9 cellular contexts compared by ENCODE assay signal in the genomic region with DNA sequence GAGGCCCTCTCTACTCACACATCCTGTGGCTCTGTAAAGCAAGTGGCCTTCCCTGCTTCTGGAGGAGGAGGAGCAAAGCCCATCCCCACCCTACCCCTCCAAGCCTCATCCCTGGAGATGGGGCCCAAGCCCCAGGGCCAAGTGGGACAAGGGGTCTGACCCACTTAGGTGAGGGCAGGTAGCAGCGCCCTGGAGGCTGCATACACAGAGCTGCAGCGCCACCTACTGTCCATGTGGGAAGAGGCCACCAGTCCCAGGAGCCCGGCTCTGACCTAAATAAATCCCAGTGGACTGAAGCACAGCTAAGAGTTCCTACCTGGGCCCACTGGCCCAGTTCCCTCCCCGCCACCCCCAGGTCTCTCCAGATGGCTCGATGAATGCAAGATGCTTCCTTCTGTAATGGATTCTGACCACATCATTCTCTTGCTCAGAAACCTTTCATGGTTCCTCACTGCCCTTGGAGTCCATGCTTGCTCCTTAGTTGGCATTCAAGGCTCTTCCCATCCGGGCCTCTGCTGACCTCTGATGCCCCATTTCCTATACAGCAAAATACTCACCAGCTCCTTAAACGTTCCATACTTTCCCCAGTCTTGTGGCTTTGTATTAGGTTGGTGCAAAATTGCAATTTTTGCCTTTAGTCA.
DNase-seq lines count a peak whose midpoint lies in the region; ATAC-seq and TF ChIP-seq lines count a peak whose summit lies in the region.
"Had no signal": no experiment of that assay in that cellular context is flagged by ENCODE, and none has a peak within 500 bp of the region (broad histone marks: within the 10 kb centered on the region; RNA-seq: fewer than 3 reads in every experiment).

No MANE protein-coding gene starts in this region.

- DNase-seq in activated gamma-delta T cell treated with Interleukin-2 at 50 U/mL for 16 hours (peak; percentile 84), activated gamma-delta T cell (lab: John Stamatoyannopoulos, UW) (no peak), LHCN-M2 (ENCODE audit: low read depth) (peak; percentile 41), Panc1 (ENCODE audit: low read depth, low spot score) (peak; percentile 71), fibroblast of peridontal ligament (ENCODE audit: extremely low read depth) (peak; percentile 59), neural crest cell (ENCODE audit: low read depth, low spot score) (peak; percentile 85)
- DNase-seq in activated T-cell treated with anti-CD3 and anti-CD28 coated beads, Interleukin-2, amount 50 U/mL, for 4 hours: peak; percentile 87
- peak; percentile 78 to 82 for DNase-seq in stimulated activated naive CD8-positive, alpha-beta T cell treated with anti-CD3 and anti-CD28 coated beads, Interleukin-15, amount 100 ng/mL, for 72 hours

- POLR2A ChIA-PET in Panc1 (lab: Charles Lee): no interaction called here

- H3K27me3 ChIP-seq in Panc1 (ENCODE audit: control insufficient read depth, insufficient read depth, low read length): peaks cover 3% of the 10 kb centered on the region; the same call in 1 of the 2 replicates

- H3K36me3 ChIP-seq in Panc1 (ENCODE audit: control insufficient read depth, insufficient read depth, low read length): no peaks in the 10 kb centered on the region

- H3K9me3 ChIP-seq in Panc1 (ENCODE audit: control insufficient read depth, insufficient read depth, low read depth, low read length): no peaks in the 10 kb centered on the region

- intact Hi-C loops in Panc1 (cut with micrococcal nuclease; ENCODE audit: unreplicated experiment): loop anchor here (1.0 to 10.0 kb wide), 3 partner anchors 111 to 504 kb away; a partner anchor contains a TSS

- H3K4me1 Mint-ChIP-seq in activated T-cell treated with anti-CD3 and anti-CD28 coated beads, Interleukin-2, amount 50 U/mL, for 4 hours (ENCODE audit: low read depth): peaks cover 2% of the 10 kb centered on the region
- H3K4me1 Mint-ChIP-seq in neural crest cell: no peaks in the 10 kb centered on the region
- H3K4me1 Mint-ChIP-seq in stimulated activated naive CD8-positive, alpha-beta T cell treated with anti-CD3 and anti-CD28 coated beads, Interleukin-15, amount 100 ng/mL, for 72 hours: no peaks in the 10 kb centered on the region

- no peaks in the 10 kb centered on the region for H3K36me3 Mint-ChIP-seq in activated T-cell treated with anti-CD3 and anti-CD28 coated beads, Interleukin-2, amount 50 U/mL, for 4 hours (ENCODE audit: insufficient read depth)
- no peaks in the 10 kb centered on the region for H3K36me3 Mint-ChIP-seq in neural crest cell (ENCODE audit: low read depth)

- CTCF ChIA-PET in Panc1 (lab: Charles Lee): interaction anchor here (0.6 to 1.5 kb wide), 7 partner anchors 12 to 422 kb away, joined by 3 to 27 read pairs (median 5); no protein-coding TSS in a partner anchor

- TF ChIP-seq CTCF in Panc1 (IDR thresholded peaks at IDR 0.05) (peak; percentile 96), neural crest cell (conservative IDR thresholded peaks at IDR 0.05) (peak; percentile 95)

- peak; percentile 97 for ATAC-seq in Panc1
- ATAC-seq in activated T-cell treated with anti-CD3 and anti-CD28 coated beads, Interleukin-2, amount 50 U/mL, for 4 hours: peak; percentile 87 to 88
- ATAC-seq in stimulated activated naive CD8-positive, alpha-beta T cell treated with anti-CD3 and anti-CD28 coated beads, Interleukin-15, amount 100 ng/mL, for 72 hours: peak; percentile 92

- no peak overlapping the region for H3K27ac ChIP-seq in Panc1 (ENCODE audit: low read length)
- H3K27ac ChIP-seq: skin epidermis had no signal

- no peaks in the 10 kb centered on the region for H3K9me3 Mint-ChIP-seq in activated T-cell treated with anti-CD3 and anti-CD28 coated beads, Interleukin-2, amount 50 U/mL, for 4 hours
- H3K9me3 Mint-ChIP-seq in neural crest cell: no peaks in the 10 kb centered on the region
- no peaks in the 10 kb centered on the region for H3K9me3 Mint-ChIP-seq in stimulated activated naive CD8-positive, alpha-beta T cell treated with anti-CD3 and anti-CD28 coated beads, Interleukin-15, amount 100 ng/mL, for 72 hours

- no peak overlapping the region for H3K27ac Mint-ChIP-seq in neural crest cell (ENCODE audit: unreplicated experiment)
- H3K27ac Mint-ChIP-seq in stimulated activated naive CD8-positive, alpha-beta T cell treated with anti-CD3 and anti-CD28 coated beads, Interleukin-15, amount 100 ng/mL, for 72 hours: no peak overlapping the region

- in situ Hi-C loops in Panc1 (cut with HindIII; ENCODE audit: low pct_unique_long_range_greater_than_20kb, low sequenced_read_pairs): no loop called here

- H3K4me1 ChIP-seq in Panc1 (ENCODE audit: control insufficient read depth, insufficient read depth, low read length): no peaks in the 10 kb centered on the region

- no TSS peak for BruUV-seq in Panc1 (replicated peaks; lab: Mats Ljungman, UMichigan)

- no peak overlapping the region for H3K4me3 ChIP-seq in Panc1 (ENCODE audit: low read depth in 2 of 2, low read length in 2 of 2)
- H3K4me3 ChIP-seq: skin epidermis had no signal

- no peak overlapping the region for H3K4me3 Mint-ChIP-seq in activated T-cell treated with anti-CD3 and anti-CD28 coated beads, Interleukin-2, amount 50 U/mL, for 4 hours
- H3K4me3 Mint-ChIP-seq in neural crest cell: no peak overlapping the region
- H3K4me3 Mint-ChIP-seq in stimulated activated naive CD8-positive, alpha-beta T cell treated with anti-CD3 and anti-CD28 coated beads, Interleukin-15, amount 100 ng/mL, for 72 hours: no peak overlapping the region

- peaks cover 31% of the 10 kb centered on the region for H3K27me3 Mint-ChIP-seq in activated T-cell treated with anti-CD3 and anti-CD28 coated beads, Interleukin-2, amount 50 U/mL, for 4 hours (ENCODE audit: low read depth)
- H3K27me3 Mint-ChIP-seq in neural crest cell (ENCODE audit: low read depth): peaks cover 56% of the 10 kb centered on the region
- H3K27me3 Mint-ChIP-seq in stimulated activated naive CD8-positive, alpha-beta T cell treated with anti-CD3 and anti-CD28 coated beads, Interleukin-15, amount 100 ng/mL, for 72 hours: peaks cover 54% of the 10 kb centered on the region
